In genomic region chr1:225835752-225836151, GRCh38 we compare ENCODE assay signal across 16 cellular contexts. TPM values are rescaled to one million over a fixed set of nuclear protein-coding genes. Genes with fewer than 3 reads are reported as not detected.
DNase-seq lines count a peak whose midpoint lies in the region; ATAC-seq and TF ChIP-seq lines count a peak whose summit lies in the region.
"Had no signal": no experiment of that assay in that cellular context is flagged by ENCODE, and none has a peak within 500 bp of the region (broad histone marks: within the 10 kb centered on the region; RNA-seq: fewer than 3 reads in every experiment).

No MANE protein-coding gene starts in this region.

- ATAC-seq in upper lobe of right lung (no peak), GM19023 (IDR thresholded peaks at IDR 0.05; ENCODE audit: unreplicated experiment) (no peak)
- ATAC-seq: left colon had no signal

- H3K27ac ChIP-seq in mammary epithelial cell (ENCODE audit: insufficient read depth, low read depth, low read length) (no peak overlapping the region), hepatocyte (peak overlapping the region; percentile 34), upper lobe of right lung (peak overlapping the region; percentile 15)
- no peak overlapping the region for H3K27ac ChIP-seq in CD4-positive, alpha-beta memory T cell (ENCODE audit: low read depth, low read length)
- H3K27ac ChIP-seq: colonic mucosa had no signal

- H3K27me3 ChIP-seq in mammary epithelial cell (ENCODE audit: insufficient read depth, low read length) (no peaks in the 10 kb centered on the region), hepatocyte (no peaks in the 10 kb centered on the region), upper lobe of right lung (no peaks in the 10 kb centered on the region)
- no peaks in the 10 kb centered on the region for H3K27me3 ChIP-seq in CD4-positive, alpha-beta memory T cell (ENCODE audit: insufficient read depth, low read length)
- H3K27me3 ChIP-seq: colonic mucosa had no signal

- BruUV-seq in MCF 10A (replicated peaks; lab: Mats Ljungman, UMichigan) (no TSS peak), mammary epithelial cell (replicated peaks; lab: Mats Ljungman, UMichigan) (no TSS peak)

- H3K4me1 ChIP-seq in mammary epithelial cell (ENCODE audit: insufficient read depth, low read length), result no peaks in the 10 kb centered on the region
- H3K4me1 ChIP-seq in hepatocyte (ENCODE audit: insufficient read depth), result peaks cover 6% of the 10 kb centered on the region
- peaks cover 12% of the 10 kb centered on the region for H3K4me1 ChIP-seq in upper lobe of right lung
- no peaks in the 10 kb centered on the region for H3K4me1 ChIP-seq in CD4-positive, alpha-beta memory T cell (ENCODE audit: insufficient read depth, low read length)
- H3K4me1 ChIP-seq: colonic mucosa had no signal

- H3K4me2 ChIP-seq in mammary epithelial cell (ENCODE audit: insufficient read depth, low read depth, low read length) (no peak overlapping the region), hepatocyte (no peak overlapping the region)

- dilution Hi-C loops in mammary epithelial cell (cut with HindIII; ENCODE audit: low sequenced_read_pairs), result no loop called here

- no peaks in the 10 kb centered on the region for H3K27me3 Mint-ChIP-seq in MCF 10A (ENCODE audit: insufficient read depth, unreplicated experiment)
- no peaks in the 10 kb centered on the region for H3K27me3 Mint-ChIP-seq in CD4-positive, alpha-beta memory T cell

- in situ Hi-C loops in mammary epithelial cell (cut with MboI; ENCODE audit: low sequenced_read_pairs in 2 of 2), result no loop called here

- H3K79me2 ChIP-seq in mammary epithelial cell (ENCODE audit: insufficient read depth, low read length) (no peaks in the 10 kb centered on the region), hepatocyte (no peaks in the 10 kb centered on the region)

- no peak for TF ChIP-seq CTCF in MCF 10A (IDR thresholded peaks at IDR 0.05; ENCODE audit: unreplicated experiment)
- TF ChIP-seq CTCF in mammary epithelial cell (conservative IDR thresholded peaks at IDR 0.05 in 1 of 2, IDR thresholded peaks at IDR 0.05 in 1 of 2; ENCODE audit: extremely low read depth in 1 of 2, insufficient read depth in 1 of 2, low read depth in 1 of 2, low read length in 2 of 2), result no peak
- no peak for TF ChIP-seq CTCF in cardiac fibroblast (IDR thresholded peaks at IDR 0.05; ENCODE audit: low read depth, low read length)
- no peak for TF ChIP-seq CTCF in hepatocyte (IDR thresholded peaks at IDR 0.05; ENCODE audit: poor library complexity)
- TF ChIP-seq CTCF in upper lobe of right lung (IDR thresholded peaks at IDR 0.05), result no peak

- POLR2A ChIA-PET in MCF 10A (lab: Yijun Ruan, JAX), result interaction anchor here (0.9 to 2.1 kb wide), 4 partner anchors 14 to 118 kb away, joined by 3 to 8 read pairs (median 4); no protein-coding TSS in a partner anchor
- POLR2A ChIA-PET in CD4-positive, alpha-beta memory T cell (lab: Charles Lee; ENCODE audit: partially characterized antibody), result interaction anchor here (0.6 kb wide), 1 partner anchor 50 kb away, joined by 4 read pairs; no protein-coding TSS in a partner anchor

- DNase-seq in MCF 10A (ENCODE audit: unreplicated experiment) (peak; percentile 94), mammary epithelial cell (no peak), cardiac fibroblast (ENCODE audit: low read depth in 2 of 2) (peak; percentile 71 to 87), hepatocyte (ENCODE audit: low spot score) (no peak), upper lobe of right lung (peak; percentile 77), COLO668 (lab: John Stamatoyannopoulos, UW; ENCODE audit: unreplicated experiment) (no peak)
- DNase-seq in CD4-positive, alpha-beta memory T cell, result no peak
- DNase-seq: activated CD4-positive, alpha-beta T cell treated with anti-CD3 and anti-CD28 coated beads, Interleukin-2, amount 50 U/mL, for 48 hours; activated gamma-delta T cell; colonic mucosa; DMS79; left colon; NCI-H2171; OCI-M1 had no signal

- H3K4me3 ChIP-seq in mammary epithelial cell (replicated peaks in 1 of 3; ENCODE audit: insufficient read depth in 1 of 3, low read depth in 2 of 3, low read length in 3 of 3), result no peak overlapping the region
- no peak overlapping the region for H3K4me3 ChIP-seq in cardiac fibroblast (replicated peaks in 1 of 2; ENCODE audit: low read depth in 2 of 2, low read length in 2 of 2)
- H3K4me3 ChIP-seq in hepatocyte, result no peak overlapping the region
- no peak overlapping the region for H3K4me3 ChIP-seq in upper lobe of right lung
- H3K4me3 ChIP-seq in CD4-positive, alpha-beta memory T cell (ENCODE audit: low read length in 2 of 2), result no peak overlapping the region
- H3K4me3 ChIP-seq: colonic mucosa had no signal

- no peaks in the 10 kb centered on the region for H3K9me2 ChIP-seq in hepatocyte (replicated peaks; ENCODE audit: insufficient read depth)

- peaks cover 9% of the 10 kb centered on the region for H3K4me1 Mint-ChIP-seq in MCF 10A (ENCODE audit: insufficient read depth, unreplicated experiment)
- peaks cover 4 to 11% (median 5%) of the 10 kb centered on the region in 4 donors for H3K4me1 Mint-ChIP-seq in CD4-positive, alpha-beta memory T cell

- H3K9me3 Mint-ChIP-seq in MCF 10A (ENCODE audit: unreplicated experiment), result no peaks in the 10 kb centered on the region
- no peaks in the 10 kb centered on the region for H3K9me3 Mint-ChIP-seq in CD4-positive, alpha-beta memory T cell

- WGBS in mammary epithelial cell (ENCODE audit: low coverage, missing lambda C conversion rate), result 11% methylated on average over 3 of the region's 4 CpGs
- 80% methylated on average over 4 of the region's 4 CpGs for WGBS in hepatocyte (ENCODE audit: low lambda C conversion rate, missing lambda C conversion rate)

- H3K4me3 Mint-ChIP-seq in MCF 10A (ENCODE audit: unreplicated experiment), result peak overlapping the region; percentile 11
- no peak overlapping the region for H3K4me3 Mint-ChIP-seq in CD4-positive, alpha-beta memory T cell

- intact Hi-C loops in MCF 10A (cut with micrococcal nuclease), result no loop called here
- intact Hi-C loops in mammary epithelial cell (cut with micrococcal nuclease), result no loop called here
- intact Hi-C loops in upper lobe of right lung (cut with DNase I), result no loop called here
- intact Hi-C loops in CD4-positive, alpha-beta memory T cell (cut with micrococcal nuclease), result no loop called here

- H4K20me1 ChIP-seq in mammary epithelial cell (ENCODE audit: insufficient read depth, low read length) (no peaks in the 10 kb centered on the region), hepatocyte (ENCODE audit: insufficient read depth, poor library complexity, severe bottlenecking) (no peaks in the 10 kb centered on the region)

- H3K36me3 ChIP-seq in mammary epithelial cell (ENCODE audit: insufficient read depth, low read length) (peaks cover 1% of the 10 kb centered on the region), hepatocyte (replicated peaks; ENCODE audit: insufficient read depth, low read depth) (no peaks in the 10 kb centered on the region), upper lobe of right lung (peaks cover 76% of the 10 kb centered on the region)
- no peaks in the 10 kb centered on the region for H3K36me3 ChIP-seq in CD4-positive, alpha-beta memory T cell (ENCODE audit: insufficient read depth, low read length)
- H3K36me3 ChIP-seq: colonic mucosa had no signal

- peak overlapping the region; percentile 39 for H3K27ac Mint-ChIP-seq in MCF 10A (ENCODE audit: low read depth, unreplicated experiment)
- H3K27ac Mint-ChIP-seq in CD4-positive, alpha-beta memory T cell, result peak overlapping the region in 1 of 7 donors; percentile 30

- CTCF ChIA-PET in MCF 10A (lab: Yijun Ruan, JAX), result interaction anchor here (0.7 to 2.4 kb wide), 8 partner anchors 9 to 361 kb away, joined by 3 to 13 read pairs (median 4); partner anchors contain the start of genes EPHX1 and SRP9
- CTCF ChIA-PET in mammary epithelial cell (lab: Charles Lee; ENCODE audit: low non-redundant PET), result no interaction called here
- CTCF ChIA-PET in CD4-positive, alpha-beta memory T cell (lab: Charles Lee; ENCODE audit: partially characterized antibody), result interaction anchor here (0.7 to 1.7 kb wide), 3 partner anchors 22 to 76 kb away, joined by 3 to 5 read pairs (median 3); no protein-coding TSS in a partner anchor

- H3K36me3 Mint-ChIP-seq in MCF 10A (ENCODE audit: insufficient read depth, unreplicated experiment), result peaks cover 35% of the 10 kb centered on the region
- no peaks in the 10 kb centered on the region for H3K36me3 Mint-ChIP-seq in CD4-positive, alpha-beta memory T cell

- H2AFZ ChIP-seq in mammary epithelial cell (ENCODE audit: low read depth, low read length), result no peak overlapping the region
- H2AFZ ChIP-seq in hepatocyte, result no peak overlapping the region

- H3K9me3 ChIP-seq in mammary epithelial cell (replicated peaks; ENCODE audit: insufficient read depth, low read length) (no peaks in the 10 kb centered on the region), hepatocyte (ENCODE audit: low read depth) (no peaks in the 10 kb centered on the region), upper lobe of right lung (no peaks in the 10 kb centered on the region)
- H3K9me3 ChIP-seq in CD4-positive, alpha-beta memory T cell (ENCODE audit: control insufficient read depth in 1 of 2, low read length in 2 of 2), result no peaks in the 10 kb centered on the region
- H3K9me3 ChIP-seq: colonic mucosa had no signal

- no peak overlapping the region for H3K9ac ChIP-seq in mammary epithelial cell (ENCODE audit: insufficient read depth, low read length)

RNA-seq across cellular contexts. Expression of gene EPHX1, which starts 25.8 kb away (rescaled TPM):
- total RNA-seq in MCF 10A (2022) (25.0 and 35.8 TPM in 2 replicates), mammary epithelial cell (10 to 100 TPM; 22.8 to 32.8 TPM), hepatocyte (122 and 133 TPM in 2 replicates), upper lobe of right lung (245 TPM)
- polyA plus RNA-seq in mammary epithelial cell (17.6 TPM), hepatocyte (102 and 138 TPM in 2 replicates)
- polyA minus RNA-seq in mammary epithelial cell, result 15.2 TPM
- 1 to 10 TPM; 2.1 to 3.0 TPM for total RNA-seq in CD4-positive, alpha-beta memory T cell
- polyA plus RNA-seq in CD4-positive, alpha-beta memory T cell, result under 1 TPM; 0.34 to 0.56 TPM

RNA-seq across cellular contexts. Expression of gene TMEM63A, which starts 46.4 kb away (rescaled TPM):
- 52.1 and 71.2 TPM in 2 replicates for total RNA-seq in MCF 10A (2022)
- 10 to 100 TPM; 25.2 to 37.3 TPM for total RNA-seq in mammary epithelial cell
- 17.7 TPM for polyA plus RNA-seq in mammary epithelial cell
- polyA minus RNA-seq in mammary epithelial cell, result 20.1 TPM
- total RNA-seq in hepatocyte, result 35.8 and 47.5 TPM in 2 replicates
- 38.8 and 58.8 TPM in 2 replicates for polyA plus RNA-seq in hepatocyte
- 119 TPM for total RNA-seq in upper lobe of right lung
- 100 to 1,000 TPM; 476 to 507 TPM for total RNA-seq in CD4-positive, alpha-beta memory T cell
- 10 to 100 TPM; 46.2 to 79.5 TPM for polyA plus RNA-seq in CD4-positive, alpha-beta memory T cell

RNA-seq across cellular contexts. Expression of gene LEFTY1, which starts 53.2 kb away (rescaled TPM):
- not detected in 2 replicates for total RNA-seq in MCF 10A (2022)
- not detected for total RNA-seq in mammary epithelial cell
- polyA plus RNA-seq in mammary epithelial cell, result not detected
- polyA minus RNA-seq in mammary epithelial cell, result not detected
- total RNA-seq in hepatocyte, result 3.8 and 5.8 TPM in 2 replicates
- polyA plus RNA-seq in hepatocyte, result 3.9 and 4.5 TPM in 2 replicates
- 0.35 TPM for total RNA-seq in upper lobe of right lung
- total RNA-seq in CD4-positive, alpha-beta memory T cell, result under 1 TPM; 0.55 to 0.75 TPM
- not detected for polyA plus RNA-seq in CD4-positive, alpha-beta memory T cell
- total RNA-seq: T-helper 2 cell treated with Interferon-gamma antibody and Interleukin-4, amounts not matched to agents 100 ng/mL and 5 ng/mL, for 36 hours had no signal

RNA-seq across cellular contexts. Expression of gene SRP9, which starts 58.1 kb away (rescaled TPM):
- total RNA-seq in MCF 10A (2022), result 417 and 511 TPM in 2 replicates
- 100 to 1,000 TPM; 164 to 214 TPM for total RNA-seq in mammary epithelial cell
- 228 TPM for polyA plus RNA-seq in mammary epithelial cell
- polyA minus RNA-seq in mammary epithelial cell, result 74.5 TPM
- 414 and 445 TPM in 2 replicates for total RNA-seq in hepatocyte
- 309 and 360 TPM in 2 replicates for polyA plus RNA-seq in hepatocyte
- total RNA-seq in upper lobe of right lung, result 157 TPM
- 100 to 1,000 TPM; 141 to 151 TPM for total RNA-seq in CD4-positive, alpha-beta memory T cell
- polyA plus RNA-seq in CD4-positive, alpha-beta memory T cell, result 100 to 1,000 TPM; 290 to 500 TPM

Comparison
In these comparisons a context has a peak if more than half of its experiments do, and no peak if none do; other contexts are left out.
1. DNase-seq: peak in MCF 10A (single experiment), cardiac fibroblast (2 of 2) and upper lobe of right lung (single experiment); none in mammary epithelial cell (single experiment), hepatocyte (single experiment), CD4-positive, alpha-beta memory T cell (0 of 5) and COLO668 (single experiment).
2. H3K27ac ChIP-seq: peak in hepatocyte (single experiment) and upper lobe of right lung (single experiment); none in mammary epithelial cell (single experiment) and CD4-positive, alpha-beta memory T cell (single experiment).